Comparison of ENCODE assay signal across 18 cellular contexts in the genomic region with DNA sequence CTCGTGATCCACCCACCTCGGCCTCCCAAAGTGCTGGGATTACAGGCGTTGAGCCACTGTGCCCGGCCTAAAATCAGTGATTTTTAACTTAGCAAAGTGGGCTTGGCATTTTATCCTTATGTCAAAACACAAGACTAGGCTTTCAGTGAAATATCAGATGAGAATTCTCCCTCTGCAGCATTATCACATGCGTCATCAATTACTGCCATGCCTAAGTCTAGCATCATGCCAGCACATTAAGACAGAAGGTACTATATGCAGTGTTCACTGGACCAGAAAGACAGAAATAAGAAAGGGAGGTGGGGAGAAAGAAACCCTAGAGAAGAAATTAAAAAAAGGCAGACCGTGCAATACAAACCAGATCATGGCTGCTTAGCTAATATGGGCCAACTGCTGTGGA. TPM values are rescaled to one million over a fixed set of nuclear protein-coding genes. Genes with fewer than 3 reads are reported as not detected.
DNase-seq lines count a peak whose midpoint lies in the region; ATAC-seq and TF ChIP-seq lines count a peak whose summit lies in the region.
"Had no signal": no experiment of that assay in that cellular context is flagged by ENCODE, and none has a peak within 500 bp of the region (broad histone marks: within the 10 kb centered on the region; RNA-seq: fewer than 3 reads in every experiment).

No MANE protein-coding gene starts in this region.

- H3K4me1 ChIP-seq in adipocyte (ENCODE audit: control insufficient read depth, insufficient read depth, low read length), result no peaks in the 10 kb centered on the region
- H3K4me1 ChIP-seq in lower lobe of right lung, result no peaks in the 10 kb centered on the region
- H3K4me1 ChIP-seq: Peyer's patch, SJSA1 had no signal

- intact Hi-C loops in lower lobe of right lung (cut with DNase I), result no loop called here

- TF ChIP-seq CTCF in fibroblast of the aortic adventitia (IDR thresholded peaks at IDR 0.05; ENCODE audit: insufficient read depth, low read length), result no peak
- TF ChIP-seq CTCF in lower lobe of right lung (IDR thresholded peaks at IDR 0.05), result no peak

- H3K9me3 ChIP-seq in adipocyte (ENCODE audit: control insufficient read depth, low read length) (no peaks in the 10 kb centered on the region), lower lobe of right lung (no peaks in the 10 kb centered on the region)
- H3K9me3 ChIP-seq: Peyer's patch, SJSA1 had no signal

- ATAC-seq in HG02678 (IDR thresholded peaks at IDR 0.05; ENCODE audit: unreplicated experiment), result no peak
- no peak for ATAC-seq in lower lobe of right lung
- ATAC-seq: K562 had no signal

- no peak overlapping the region for H3K4me3 ChIP-seq in adipocyte (ENCODE audit: low read length)
- H3K4me3 ChIP-seq in fibroblast of the aortic adventitia (ENCODE audit: low read depth, low read length), result no peak overlapping the region
- H3K4me3 ChIP-seq in lower lobe of right lung, result no peak overlapping the region
- H3K4me3 ChIP-seq: K562, Peyer's patch, SJSA1 had no signal

- peak; percentile 14 for DNase-seq in HS-5 (ENCODE audit: low read depth)
- peak; percentile 11 for DNase-seq in adipocyte (ENCODE audit: low read depth)
- DNase-seq in fibroblast of the aortic adventitia (ENCODE audit: low read depth), result peak; percentile 2
- DNase-seq in renal cortical epithelial cell (ENCODE audit: low read depth), result peak; percentile 11
- no peak for DNase-seq in lower lobe of right lung
- no peak for DNase-seq in NCI-H526 (lab: John Stamatoyannopoulos, UW)
- no peak for DNase-seq in NCI-H226
- DNase-seq: ACHN, AML-193, DMS79, H9, NCI-H187 treated with DMSO at 0.1 percent for 48 hours, NCI-H446 treated with DMSO at 0.1 percent for 48 hours, Peyer's patch had no signal

- no peak overlapping the region for H3K27ac ChIP-seq in lower lobe of right lung
- H3K27ac ChIP-seq: C4-2B, Peyer's patch, SJSA1 had no signal

- no peaks in the 10 kb centered on the region for H3K27me3 ChIP-seq in adipocyte (replicated peaks; ENCODE audit: control insufficient read depth, insufficient read depth, low read length)
- no peaks in the 10 kb centered on the region for H3K27me3 ChIP-seq in lower lobe of right lung (ENCODE audit: low read depth)
- H3K27me3 ChIP-seq: Peyer's patch, SJSA1 had no signal

- no peak overlapping the region for H3K9ac ChIP-seq in adipocyte (ENCODE audit: low read length)

- H3K36me3 ChIP-seq in adipocyte (ENCODE audit: control insufficient read depth, insufficient read depth, low read length, severe bottlenecking) (peaks cover 17% of the 10 kb centered on the region), lower lobe of right lung (peaks cover 28% of the 10 kb centered on the region)

RNA-seq across cellular contexts. Expression of gene GPATCH8, which starts 29.8 kb away (rescaled TPM):
- total RNA-seq in fibroblast of the aortic adventitia (ENCODE audit: low replicate concordance), result 23.3 and 29.4 TPM in 2 replicates
- 8.0 and 43.8 TPM in 2 replicates for total RNA-seq in renal cortical epithelial cell
- total RNA-seq in lower lobe of right lung, result 48.3 TPM

Comparison
In these comparisons a context has a peak if more than half of its experiments do, and no peak if none do; other contexts are left out.
1. DNase-seq: peak in HS-5 (single experiment), adipocyte (single experiment), fibroblast of the aortic adventitia (single experiment) and renal cortical epithelial cell (single experiment); none in lower lobe of right lung (single experiment), NCI-H526 (0 of 2) and NCI-H226 (single experiment).